33 cellular contexts compared by ENCODE assay signal in the genomic region with DNA sequence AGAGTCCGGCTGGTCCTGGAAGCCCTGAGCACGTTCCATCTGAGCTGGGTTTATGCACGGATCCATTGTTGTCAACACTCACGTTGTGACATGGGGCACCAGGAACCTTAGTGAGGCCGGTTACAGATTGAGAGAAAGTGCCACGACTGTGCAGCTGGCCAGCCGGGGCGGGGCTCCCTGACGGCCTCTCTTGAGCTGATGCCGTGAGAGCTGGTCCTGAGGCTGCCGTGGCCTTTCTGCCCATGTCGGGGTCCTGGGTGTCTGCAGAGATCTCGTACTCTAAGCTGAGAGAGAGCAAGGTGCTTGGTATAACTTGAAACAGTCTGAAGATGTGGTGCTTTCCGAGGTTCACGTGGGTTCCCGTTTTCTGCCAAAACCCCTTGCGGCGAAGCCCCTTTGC. TPM values are rescaled to one million over a fixed set of nuclear protein-coding genes. Genes with fewer than 3 reads are reported as not detected.
"Had no signal": no experiment of that assay in that cellular context is flagged by ENCODE, and none has a peak within 500 bp of the region (broad histone marks: within the 10 kb centered on the region; RNA-seq: fewer than 3 reads in every experiment).

No MANE protein-coding gene starts in this region.

- H3K4me3 ChIP-seq: adrenal gland, body of pancreas, cardiac muscle cell had no signal

- DNase-seq: activated B cell treated with CpG ODN at 0.5 μM for 24 hours; activated CD4-positive, alpha-beta memory T cell treated with anti-CD3 and anti-CD28 coated beads for 36 hours; activated CD4-positive, alpha-beta T cell treated with anti-CD3 and anti-CD28 coated beads for 4 hours; activated CD4-positive, alpha-beta T cell treated with anti-CD3 and anti-CD28 coated beads, Interleukin-2, amount 10 ng/mL, durations not matched to agents 24 days and 14 days; activated CD4-positive, alpha-beta T cell treated with anti-CD3 and anti-CD28 coated beads, Interleukin-2, amount 50 U/mL, for 1 hour; activated CD4-positive, alpha-beta T cell treated with anti-CD3 and anti-CD28 coated beads, Interleukin-2, amount 50 U/mL, for 4 hours; activated CD4-positive, CD25-positive, alpha-beta regulatory T cell treated with anti-CD3 and anti-CD28 coated beads, Interleukin-2, amount 50 U/mL, for 72 hours; activated CD8-positive, alpha-beta memory T cell treated with anti-CD3 and anti-CD28 coated beads, Interleukin-2, amount 50 U/mL, for 4 hours; activated CD8-positive, alpha-beta T cell treated with anti-CD3 and anti-CD28 coated beads for 36 hours; activated effector memory CD4-positive, alpha-beta T cell treated with anti-CD3 and anti-CD28 coated beads, Interleukin-2, amount 50 U/mL, for 16 hours; activated gamma-delta T cell treated with Interleukin-2 at 50 U/mL for 16 hours; activated naive CD4-positive, alpha-beta T cell; activated naive CD4-positive, alpha-beta T cell treated with anti-CD3 and anti-CD28 coated beads for 36 hours; activated naive CD4-positive, alpha-beta T cell treated with anti-CD3 and anti-CD28 coated beads, Interleukin-2, amount 50 U/mL, for 16 hours; activated naive CD8-positive, alpha-beta T cell treated with anti-CD3 and anti-CD28 coated beads for 36 hours; activated T-cell treated with anti-CD3 and anti-CD28 coated beads for 4 hours; activated T-cell treated with anti-CD3 and anti-CD28 coated beads, Interleukin-2, amount 50 U/mL, for 1 hour; activated T-cell treated with anti-CD3 and anti-CD28 coated beads, Interleukin-2, amount 50 U/mL, for 4 hours; activated T-cell treated with anti-CD3 and anti-CD28 coated beads, Interleukin-2, amount 50 U/mL, for 72 hours; adrenal gland; amniotic stem cell; aorta; body of pancreas; cerebellar nuclear complex; T-helper 2 cell; T-helper 9 cell had no signal

- FAIRE-seq: astrocyte, bronchial epithelial cell, TTC549 had no signal

- ATAC-seq: activated CD8-positive, alpha-beta T cell treated with anti-CD3 and anti-CD28 coated beads for 36 hours; activated naive CD4-positive, alpha-beta T cell treated with anti-CD3 and anti-CD28 coated beads, Interleukin-2, amount 50 U/mL, for 72 hours; activated T-cell treated with anti-CD3 and anti-CD28 coated beads, Interleukin-2, amount 50 U/mL, for 4 hours; activated T-cell treated with anti-CD3 and anti-CD28 coated beads, Interleukin-2, amount 50 U/mL, for 72 hours; activated T-helper 17 cell treated with anti-CD3 and anti-CD28 coated beads, Interleukin-2, amount 50 U/mL, for 72 hours; body of pancreas had no signal

- H3K27ac ChIP-seq: adrenal gland, body of pancreas, cardiac muscle cell, VCaP had no signal

- H3K9me3 ChIP-seq: adrenal gland, body of pancreas had no signal

- H3K36me3 ChIP-seq: adrenal gland, cardiac muscle cell had no signal

- H3K27me3 ChIP-seq: body of pancreas, cardiac muscle cell had no signal

- H3K4me1 ChIP-seq: adrenal gland, body of pancreas had no signal

RNA-seq across cellular contexts. Expression of gene CDH4, which starts 10.0 kb away (rescaled TPM):
- polyA plus RNA-seq: aorta had no signal
